25 cellular contexts compared by ENCODE assay signal in the genomic region with DNA sequence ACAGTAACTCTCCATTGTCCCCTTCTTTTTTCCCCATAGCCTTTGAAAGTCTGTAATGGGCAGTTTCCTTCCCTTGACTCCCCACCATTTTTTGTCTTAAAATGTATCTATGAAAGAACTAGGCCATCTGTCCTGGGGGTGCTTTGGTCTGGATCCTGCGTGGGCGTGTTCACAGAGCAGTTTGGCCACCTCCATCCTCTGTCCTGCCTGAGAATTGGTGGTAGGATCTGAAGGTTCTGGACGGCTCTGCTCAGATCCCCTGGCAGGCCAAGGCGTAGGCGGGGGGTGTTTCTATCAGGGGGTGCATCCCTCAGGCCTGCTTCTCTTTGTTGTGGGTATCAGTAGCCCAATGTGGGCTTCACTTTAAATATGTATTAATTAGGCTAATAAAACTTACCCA.
"Had no signal": no experiment of that assay in that cellular context is flagged by ENCODE, and none has a peak within 500 bp of the region (broad histone marks: within the 10 kb centered on the region; RNA-seq: fewer than 3 reads in every experiment).

No MANE protein-coding gene starts in this region.

- H3K27ac ChIP-seq: ascending aorta, brain microvascular endothelial cell, heart left ventricle, right atrium auricular region, tibial artery had no signal

- DNase-seq: activated CD4-positive, alpha-beta T cell treated with anti-CD3 and anti-CD28 coated beads for 4 hours; activated CD8-positive, alpha-beta T cell treated with anti-CD3 and anti-CD28 coated beads for 36 hours; activated gamma-delta T cell; activated naive CD4-positive, alpha-beta T cell treated with anti-CD3 and anti-CD28 coated beads, Interleukin-2, amount 10 ng/mL, durations not matched to agents 7 days and 5 days; activated naive CD8-positive, alpha-beta T cell treated with anti-CD3 and anti-CD28 coated beads, Interleukin-2, amount 10 ng/mL, durations not matched to agents 7 days and 5 days; activated T-cell treated with anti-CD3 and anti-CD28 coated beads, Interleukin-2, amount 50 U/mL, for 1 hour; brain microvascular endothelial cell; endodermal cell; foreskin fibroblast; heart left ventricle; hypothalamus; immature natural killer cell; kidney; left colon; midbrain; naive thymus-derived CD4-positive, alpha-beta T cell; stimulated activated CD4-positive, alpha-beta T cell treated with anti-CD3 and anti-CD28 coated beads, Interleukin-15, amount 100 ng/mL, for 24 hours; stimulated activated CD4-positive, alpha-beta T cell treated with anti-CD3 and anti-CD28 coated beads, Interleukin-2, amount 100 ng/mL, for 24 hours; stimulated activated naive CD8-positive, alpha-beta T cell treated with anti-CD3 and anti-CD28 coated beads, Interleukin-15, Interleukin-2, amounts not matched to agents 100 U/mL and 50 U/mL, for 24 hours had no signal

- H3K4me3 ChIP-seq: ascending aorta, heart left ventricle, right atrium auricular region, tibial artery had no signal

- H3K4me3 Mint-ChIP-seq: activated CD8-positive, alpha-beta T cell treated with anti-CD3 and anti-CD28 coated beads for 36 hours; activated naive CD4-positive, alpha-beta T cell treated with anti-CD3 and anti-CD28 coated beads, Interleukin-2, amount 10 ng/mL, durations not matched to agents 7 days and 5 days; activated naive CD8-positive, alpha-beta T cell treated with anti-CD3 and anti-CD28 coated beads, Interleukin-2, amount 10 ng/mL, durations not matched to agents 7 days and 5 days; endodermal cell; immature natural killer cell; memory B cell; naive thymus-derived CD4-positive, alpha-beta T cell; neural crest cell had no signal

- H3K9me3 Mint-ChIP-seq: activated CD8-positive, alpha-beta T cell treated with anti-CD3 and anti-CD28 coated beads for 36 hours; activated naive CD4-positive, alpha-beta T cell treated with anti-CD3 and anti-CD28 coated beads, Interleukin-2, amount 10 ng/mL, durations not matched to agents 7 days and 5 days; activated naive CD8-positive, alpha-beta T cell treated with anti-CD3 and anti-CD28 coated beads, Interleukin-2, amount 10 ng/mL, durations not matched to agents 7 days and 5 days; immature natural killer cell; memory B cell; naive thymus-derived CD4-positive, alpha-beta T cell; neural crest cell had no signal

- H3K27ac Mint-ChIP-seq: activated CD8-positive, alpha-beta T cell treated with anti-CD3 and anti-CD28 coated beads for 36 hours; activated naive CD4-positive, alpha-beta T cell treated with anti-CD3 and anti-CD28 coated beads, Interleukin-2, amount 10 ng/mL, durations not matched to agents 7 days and 5 days; activated naive CD8-positive, alpha-beta T cell treated with anti-CD3 and anti-CD28 coated beads, Interleukin-2, amount 10 ng/mL, durations not matched to agents 7 days and 5 days; endodermal cell; memory B cell had no signal

- H3K27me3 ChIP-seq: ascending aorta, brain microvascular endothelial cell, heart left ventricle, right atrium auricular region, tibial artery had no signal

- H3K4me1 Mint-ChIP-seq: activated naive CD4-positive, alpha-beta T cell treated with anti-CD3 and anti-CD28 coated beads, Interleukin-2, amount 10 ng/mL, durations not matched to agents 7 days and 5 days; activated naive CD8-positive, alpha-beta T cell treated with anti-CD3 and anti-CD28 coated beads, Interleukin-2, amount 10 ng/mL, durations not matched to agents 7 days and 5 days; endodermal cell; immature natural killer cell; memory B cell had no signal

- H3K9me3 ChIP-seq: ascending aorta, heart left ventricle, right atrium auricular region, tibial artery had no signal

- H3K27me3 Mint-ChIP-seq: activated CD8-positive, alpha-beta T cell treated with anti-CD3 and anti-CD28 coated beads for 36 hours; activated naive CD4-positive, alpha-beta T cell treated with anti-CD3 and anti-CD28 coated beads, Interleukin-2, amount 10 ng/mL, durations not matched to agents 7 days and 5 days; activated naive CD8-positive, alpha-beta T cell treated with anti-CD3 and anti-CD28 coated beads, Interleukin-2, amount 10 ng/mL, durations not matched to agents 7 days and 5 days; memory B cell; naive thymus-derived CD4-positive, alpha-beta T cell had no signal

- H3K4me1 ChIP-seq: ascending aorta, heart left ventricle, right atrium auricular region, tibial artery had no signal

- ATAC-seq: activated CD8-positive, alpha-beta T cell treated with anti-CD3 and anti-CD28 coated beads for 36 hours; esophagus mucosa; heart left ventricle; left colon; naive thymus-derived CD4-positive, alpha-beta T cell; stimulated activated naive CD8-positive, alpha-beta T cell treated with anti-CD3 and anti-CD28 coated beads, Interleukin-15, Interleukin-2, amounts not matched to agents 100 U/mL and 50 U/mL, for 24 hours had no signal
